3 cellular contexts compared by ENCODE assay signal in the genomic region with DNA sequence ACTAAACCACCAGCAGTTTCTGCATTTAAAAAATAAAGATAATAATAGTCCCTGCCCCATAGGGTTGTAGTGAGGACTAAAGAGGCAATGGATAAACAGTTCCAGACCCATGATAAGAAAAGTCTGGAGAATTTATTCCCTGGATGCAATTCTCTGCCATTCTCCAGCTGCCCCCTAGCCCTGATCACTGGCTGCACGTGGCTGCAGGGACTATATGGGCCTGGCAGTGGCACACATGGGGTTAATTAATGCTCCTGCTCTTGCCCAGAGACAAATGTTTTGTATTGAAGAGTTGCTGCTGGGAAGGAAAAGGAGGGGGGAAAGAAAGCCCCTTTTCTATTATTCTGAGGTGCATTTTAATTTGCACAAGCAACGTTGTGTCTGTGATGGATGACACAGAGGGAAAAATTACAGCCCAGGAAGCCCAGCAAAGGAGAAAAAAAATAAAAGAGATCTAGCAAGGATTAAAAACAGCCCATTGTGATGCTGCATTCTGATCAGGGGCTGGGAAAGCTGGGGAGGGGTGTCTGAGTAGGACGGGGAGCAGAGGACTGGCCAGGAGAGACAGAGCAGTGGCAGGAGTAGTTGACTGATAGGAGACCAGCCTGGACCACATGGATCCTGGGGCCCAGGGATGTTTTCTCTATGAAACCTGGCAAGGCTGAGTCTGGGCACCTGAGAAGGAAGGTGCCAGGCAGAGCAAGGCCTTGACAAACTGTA.
TF ChIP-seq lines count a peak whose summit lies in the region.

No MANE protein-coding gene starts in this region.

TF ChIP-seq in SK-N-SH, 30 proteins besides CTCF, POLR2A, EP300 and RAD21:
- TF ChIP-seq USF2 (IDR thresholded peaks at IDR 0.05; ENCODE audit: borderline replicate concordance, low read depth, low read length) (no peak), GATA2 (CRISPR knock-in tag; IDR thresholded peaks at IDR 0.05) (0 out of 2 replicates have a peak, but pooled peaks have one; percentile 11), RCOR1 (IDR thresholded peaks at IDR 0.05; ENCODE audit: low read length) (no peak), NFIC (IDR thresholded peaks at IDR 0.05; ENCODE audit: borderline replicate concordance) (no peak), MXI1 (IDR thresholded peaks at IDR 0.05; ENCODE audit: low read depth, low read length) (peak; percentile 64; the same call in 1 of the 2 replicates), SMC3 (IDR thresholded peaks at IDR 0.05; ENCODE audit: low read depth, low read length) (no peak)

TF ChIP-seq in SK-N-SH treated with all-trans-retinoic acid at 6 μM for 48 hours, 23 proteins besides CTCF, POLR2A, EP300 and RAD21 (continued from another document and continues in another):
- no peak for TF ChIP-seq TSHZ2 (CRISPR knock-in tag; IDR thresholded peaks at IDR 0.05)
- no peak for TF ChIP-seq CREB5 (CRISPR knock-in tag; IDR thresholded peaks at IDR 0.05; ENCODE audit: low read depth)
- TF ChIP-seq, protein P1, sequence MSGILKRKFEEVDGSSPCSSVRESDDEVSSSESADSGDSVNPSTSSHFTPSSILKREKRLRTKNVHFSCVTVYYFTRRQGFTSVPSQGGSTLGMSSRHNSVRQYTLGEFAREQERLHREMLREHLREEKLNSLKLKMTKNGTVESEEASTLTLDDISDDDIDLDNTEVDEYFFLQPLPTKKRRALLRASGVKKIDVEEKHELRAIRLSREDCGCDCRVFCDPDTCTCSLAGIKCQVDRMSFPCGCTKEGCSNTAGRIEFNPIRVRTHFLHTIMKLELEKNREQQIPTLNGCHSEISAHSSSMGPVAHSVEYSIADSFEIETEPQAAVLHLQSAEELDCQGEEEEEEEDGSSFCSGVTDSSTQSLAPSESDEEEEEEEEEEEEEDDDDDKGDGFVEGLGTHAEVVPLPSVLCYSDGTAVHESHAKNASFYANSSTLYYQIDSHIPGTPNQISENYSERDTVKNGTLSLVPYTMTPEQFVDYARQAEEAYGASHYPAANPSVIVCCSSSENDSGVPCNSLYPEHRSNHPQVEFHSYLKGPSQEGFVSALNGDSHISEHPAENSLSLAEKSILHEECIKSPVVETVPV (CRISPR knock-in tag; IDR thresholded peaks at IDR 0.05), result no peak
- TF ChIP-seq ZFP30 (CRISPR knock-in tag; IDR thresholded peaks at IDR 0.05), result no peak
- TF ChIP-seq ZNF70 (CRISPR knock-in tag; IDR thresholded peaks at IDR 0.05), result no peak
- no peak for TF ChIP-seq TOX (CRISPR knock-in tag; IDR thresholded peaks at IDR 0.05; ENCODE audit: borderline replicate concordance)
- no peak for TF ChIP-seq RARB (CRISPR knock-in tag; IDR thresholded peaks at IDR 0.05)
- TF ChIP-seq, protein P2, sequence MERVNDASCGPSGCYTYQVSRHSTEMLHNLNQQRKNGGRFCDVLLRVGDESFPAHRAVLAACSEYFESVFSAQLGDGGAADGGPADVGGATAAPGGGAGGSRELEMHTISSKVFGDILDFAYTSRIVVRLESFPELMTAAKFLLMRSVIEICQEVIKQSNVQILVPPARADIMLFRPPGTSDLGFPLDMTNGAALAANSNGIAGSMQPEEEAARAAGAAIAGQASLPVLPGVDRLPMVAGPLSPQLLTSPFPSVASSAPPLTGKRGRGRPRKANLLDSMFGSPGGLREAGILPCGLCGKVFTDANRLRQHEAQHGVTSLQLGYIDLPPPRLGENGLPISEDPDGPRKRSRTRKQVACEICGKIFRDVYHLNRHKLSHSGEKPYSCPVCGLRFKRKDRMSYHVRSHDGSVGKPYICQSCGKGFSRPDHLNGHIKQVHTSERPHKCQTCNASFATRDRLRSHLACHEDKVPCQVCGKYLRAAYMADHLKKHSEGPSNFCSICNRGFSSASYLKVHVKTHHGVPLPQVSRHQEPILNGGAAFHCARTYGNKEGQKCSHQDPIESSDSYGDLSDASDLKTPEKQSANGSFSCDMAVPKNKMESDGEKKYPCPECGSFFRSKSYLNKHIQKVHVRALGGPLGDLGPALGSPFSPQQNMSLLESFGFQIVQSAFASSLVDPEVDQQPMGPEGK (CRISPR knock-in tag; IDR thresholded peaks at IDR 0.05; ENCODE audit: borderline replicate concordance), result no peak
- TF ChIP-seq, protein P3, sequence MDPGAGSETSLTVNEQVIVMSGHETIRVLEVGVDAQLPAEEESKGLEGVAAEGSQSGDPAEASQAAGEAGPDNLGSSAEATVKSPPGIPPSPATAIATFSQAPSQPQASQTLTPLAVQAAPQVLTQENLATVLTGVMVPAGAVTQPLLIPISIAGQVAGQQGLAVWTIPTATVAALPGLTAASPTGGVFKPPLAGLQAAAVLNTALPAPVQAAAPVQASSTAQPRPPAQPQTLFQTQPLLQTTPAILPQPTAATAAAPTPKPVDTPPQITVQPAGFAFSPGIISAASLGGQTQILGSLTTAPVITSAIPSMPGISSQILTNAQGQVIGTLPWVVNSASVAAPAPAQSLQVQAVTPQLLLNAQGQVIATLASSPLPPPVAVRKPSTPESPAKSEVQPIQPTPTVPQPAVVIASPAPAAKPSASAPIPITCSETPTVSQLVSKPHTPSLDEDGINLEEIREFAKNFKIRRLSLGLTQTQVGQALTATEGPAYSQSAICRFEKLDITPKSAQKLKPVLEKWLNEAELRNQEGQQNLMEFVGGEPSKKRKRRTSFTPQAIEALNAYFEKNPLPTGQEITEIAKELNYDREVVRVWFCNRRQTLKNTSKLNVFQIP (CRISPR knock-in tag; IDR thresholded peaks at IDR 0.05; ENCODE audit: borderline replicate concordance, low read depth), result no peak
- TF ChIP-seq ARNTL (CRISPR knock-in tag; IDR thresholded peaks at IDR 0.05; ENCODE audit: borderline replicate concordance, low read depth), result no peak
- no peak for TF ChIP-seq CSDC2 (CRISPR knock-in tag; IDR thresholded peaks at IDR 0.05)
- TF ChIP-seq GLIS3 (CRISPR knock-in tag; IDR thresholded peaks at IDR 0.05), result no peak
- no peak for TF ChIP-seq ESRRG (CRISPR knock-in tag; IDR thresholded peaks at IDR 0.05)

TF ChIP-seq in neural cell, 6 proteins besides CTCF, POLR2A, EP300 and RAD21 (continued from another document):
- TF ChIP-seq REST (IDR thresholded peaks at IDR 0.05; ENCODE audit: borderline replicate concordance) (no peak), EZH2 (IDR thresholded peaks at IDR 0.05; ENCODE audit: borderline replicate concordance, insufficient read depth, low read length, poor library complexity, severe bottlenecking) (no peak), SMC3 (conservative IDR thresholded peaks at IDR 0.05; ENCODE audit: poor library complexity) (no peak), POLR2AphosphoS5 (IDR thresholded peaks at IDR 0.05) (no peak)
